Comparison of ENCODE assay signal across 13 cellular contexts in genomic region chr1:167899253-167899681, GRCh38. TPM values are rescaled to one million over a fixed set of nuclear protein-coding genes. Genes with fewer than 3 reads are reported as not detected.
DNase-seq lines count a peak whose midpoint lies in the region; ATAC-seq and TF ChIP-seq lines count a peak whose summit lies in the region.
"Had no signal": no experiment of that assay in that cellular context is flagged by ENCODE, and none has a peak within 500 bp of the region (broad histone marks: within the 10 kb centered on the region; RNA-seq: fewer than 3 reads in every experiment).

No MANE protein-coding gene starts in this region.

- H4K5ac ChIP-seq in H9 (ENCODE audit: insufficient read length, low read depth, low read length): no peak overlapping the region

- peaks cover 0 to under 1% of the 10 kb centered on the region in 2 experiments; a peak in 2 of 4 replicates for H3K4me1 Mint-ChIP-seq in H9

- H3K4me3 Mint-ChIP-seq in H9: no peak overlapping the region
- H3K4me3 Mint-ChIP-seq: IgD-negative memory B cell had no signal

- H3K79me2 ChIP-seq in H9 (ENCODE audit: insufficient read depth, low read length): no peaks in the 10 kb centered on the region
- H3K79me2 ChIP-seq in hepatocyte: no peaks in the 10 kb centered on the region

- H3K27me3 Mint-ChIP-seq in H9 (ENCODE audit: low read depth): no peaks in the 10 kb centered on the region
- H3K27me3 Mint-ChIP-seq: IgD-negative memory B cell had no signal

- H3K23me2 ChIP-seq in H9 (ENCODE audit: insufficient read length, low read depth, low read length, poor library complexity, severe bottlenecking): no peaks in the 10 kb centered on the region

- H2BK20ac ChIP-seq in H9 (ENCODE audit: low read depth, low read length, poor library complexity, severe bottlenecking): no peak overlapping the region

- no peak overlapping the region for H2BK5ac ChIP-seq in H9 (ENCODE audit: insufficient read length, low read length)

- H2BK120ac ChIP-seq in H9 (ENCODE audit: low read depth, low read length, poor library complexity, severe bottlenecking): no peak overlapping the region

- no peaks in the 10 kb centered on the region for H3K9me3 Mint-ChIP-seq in H9
- H3K9me3 Mint-ChIP-seq: IgD-negative memory B cell had no signal

- H3K56ac ChIP-seq in H9 (ENCODE audit: insufficient read length, low read depth, low read length): peak overlapping the region; percentile 46

- no peak overlapping the region for H2BK12ac ChIP-seq in H9 (ENCODE audit: insufficient read length, low read depth, low read length)

- no peak overlapping the region for H2AFZ ChIP-seq in H9 (ENCODE audit: low read length)
- H2AFZ ChIP-seq in hepatocyte: no peak overlapping the region

- ATAC-seq in GM18867 (IDR thresholded peaks at IDR 0.05; ENCODE audit: unreplicated experiment) (peak; percentile 78), psoas muscle (peak; percentile 74 to 96 (median 88)), HG03039 (IDR thresholded peaks at IDR 0.05; ENCODE audit: unreplicated experiment) (no peak)

- intact Hi-C loops in psoas muscle (cut with DNase I): no loop called here

- no peak overlapping the region for H3K23ac ChIP-seq in H9 (ENCODE audit: insufficient read length, low read depth, low read length)

- no peak overlapping the region for H4K8ac ChIP-seq in H9 (replicated peaks; ENCODE audit: insufficient read length, low read depth, low read length)

- no peaks in the 10 kb centered on the region for H3K27me3 ChIP-seq in H9 (ENCODE audit: insufficient read depth, low read length)
- no peaks in the 10 kb centered on the region for H3K27me3 ChIP-seq in psoas muscle (ENCODE audit: insufficient read depth in 3 of 3, low read length in 2 of 3)
- no peaks in the 10 kb centered on the region for H3K27me3 ChIP-seq in hepatocyte
- H3K27me3 ChIP-seq: dorsolateral prefrontal cortex had no signal

- H3K9me3 ChIP-seq in H9 (ENCODE audit: control insufficient read depth, low read depth, low read length) (no peaks in the 10 kb centered on the region), psoas muscle (no peaks in the 10 kb centered on the region), hepatocyte (ENCODE audit: low read depth) (no peaks in the 10 kb centered on the region)

- no peak overlapping the region; a peak in 1 of 7 replicates for H3K27ac Mint-ChIP-seq in H9
- H3K27ac Mint-ChIP-seq: IgD-negative memory B cell had no signal

- DNase-seq in H9 (no peak), NCI-H446 treated with DMSO at 0.1 percent for 48 hours (lab: John Stamatoyannopoulos, UW) (peak; percentile 71), psoas muscle (peak; percentile 69 to 86), hepatocyte (ENCODE audit: low spot score) (no peak)
- DNase-seq in stimulated activated CD4-positive, alpha-beta T cell treated with anti-CD3 and anti-CD28 coated beads, Interleukin-4, amount 100 ng/mL, for 24 hours: no peak
- no peak for DNase-seq in activated CD4-positive, alpha-beta T cell treated with anti-CD3 and anti-CD28 coated beads for 48 hours
- DNase-seq: RPMI8226; stimulated activated CD4-positive, alpha-beta T cell treated with anti-CD3 and anti-CD28 coated beads, Interleukin-2, amount 100 ng/mL, for 48 hours had no signal

- H3K4me3 ChIP-seq in psoas muscle (no peak overlapping the region), hepatocyte (no peak overlapping the region)
- H3K4me3 ChIP-seq: dorsolateral prefrontal cortex had no signal

- H3T11ph ChIP-seq in H9 (ENCODE audit: low read length): no peak overlapping the region

- H3K9ac ChIP-seq in H9 (ENCODE audit: extremely low read depth, insufficient read length, low read length): no peak overlapping the region

- no peak for TF ChIP-seq CTCF in H9 (conservative IDR thresholded peaks at IDR 0.05)
- TF ChIP-seq CTCF in psoas muscle (IDR thresholded peaks at IDR 0.05): no peak
- no peak for TF ChIP-seq CTCF in hepatocyte (IDR thresholded peaks at IDR 0.05; ENCODE audit: poor library complexity)

- no CpG with 5 or more reads among the region's 4 CpGs for WGBS in H9 (ENCODE audit: extremely low coverage, insufficient read length, low lambda C conversion rate)
- WGBS in psoas muscle, 3 donors: 20 to 42% (median 29%) methylated on average over 4 of the region's 4 CpGs
- 95% methylated on average over 4 of the region's 4 CpGs for WGBS in hepatocyte (ENCODE audit: low lambda C conversion rate, missing lambda C conversion rate)

- H3K79me1 ChIP-seq in H9 (ENCODE audit: insufficient read depth, low read depth, low read length, poor library complexity, severe bottlenecking): no peaks in the 10 kb centered on the region

- H3K36me3 ChIP-seq in psoas muscle (ENCODE audit: insufficient read depth in 1 of 2, low read depth in 1 of 2) (no peaks in the 10 kb centered on the region), hepatocyte (replicated peaks; ENCODE audit: insufficient read depth, low read depth) (no peaks in the 10 kb centered on the region)

- no peaks in the 10 kb centered on the region for H3K36me3 Mint-ChIP-seq in H9 (ENCODE audit: insufficient read depth in 1 of 3, low read depth in 3 of 3)
- H3K36me3 Mint-ChIP-seq: IgD-negative memory B cell had no signal

- no peak overlapping the region for H4K91ac ChIP-seq in H9 (ENCODE audit: insufficient read length, low read depth, low read length)

- H3K9me2 ChIP-seq in hepatocyte (replicated peaks; ENCODE audit: insufficient read depth): no peaks in the 10 kb centered on the region

- H3K14ac ChIP-seq in H9 (ENCODE audit: insufficient read depth, low read length): no peak overlapping the region; the same call in 1 of the 2 replicates

- H3K4me1 ChIP-seq in H9 (ENCODE audit: insufficient read depth, low read length) (no peaks in the 10 kb centered on the region; the same call in 1 of the 2 replicates), psoas muscle (peaks cover 5% of the 10 kb centered on the region), hepatocyte (ENCODE audit: insufficient read depth) (no peaks in the 10 kb centered on the region)

- H2BK15ac ChIP-seq in H9 (ENCODE audit: low read depth, low read length): no peak overlapping the region

- H3K4me2 ChIP-seq in H9 (ENCODE audit: insufficient read depth, insufficient read length, low read length) (no peak overlapping the region), hepatocyte (no peak overlapping the region)

- H2AK5ac ChIP-seq in H9 (ENCODE audit: insufficient read length, low read length): no peak overlapping the region

- H3K4ac ChIP-seq in H9 (ENCODE audit: low read depth, low read length): no peak overlapping the region

- H3K27ac ChIP-seq in H9 (ENCODE audit: insufficient read length, low read depth, low read length) (no peak overlapping the region), psoas muscle (no peak overlapping the region), hepatocyte (no peak overlapping the region)
- H3K27ac ChIP-seq: dorsolateral prefrontal cortex had no signal

- H4K20me1 ChIP-seq in H9 (ENCODE audit: control insufficient read depth, insufficient read depth, insufficient read length) (no peaks in the 10 kb centered on the region), hepatocyte (ENCODE audit: insufficient read depth, poor library complexity, severe bottlenecking) (no peaks in the 10 kb centered on the region)

- H3K18ac ChIP-seq in H9 (ENCODE audit: insufficient read length, low read depth, low read length): no peak overlapping the region

RNA-seq across cellular contexts. Expression of gene ADCY10, which starts 14.7 kb away (rescaled TPM):
- 0.20 TPM in 1 of 2 replicates, not detected in the other for total RNA-seq in H9 (2021)
- total RNA-seq in psoas muscle: under 1 TPM; 0.17 to 0.54 (median 0.20) TPM
- under 1 TPM; 0.01 to 0.10 (median 0.09) TPM for polyA plus RNA-seq in psoas muscle
- 0.93 and 1.4 TPM in 2 replicates for total RNA-seq in hepatocyte
- 1.0 and 1.5 TPM in 2 replicates for polyA plus RNA-seq in hepatocyte
- total RNA-seq: lung microvascular endothelial cell had no signal

RNA-seq across cellular contexts. Expression of gene DCAF6, which starts 37.2 kb away (rescaled TPM):
- total RNA-seq in H9 (2021) (15.8 and 16.0 TPM in 2 replicates), psoas muscle (100 to 1,000 TPM; 259 to 396 (median 327) TPM), hepatocyte (69.4 and 72.8 TPM in 2 replicates)
- polyA plus RNA-seq in psoas muscle (100 to 1,000 TPM in 2 of 3 donors, 10 to 100 TPM in 1; 71.0 to 369 (median 240) TPM), hepatocyte (50.3 and 62.7 TPM in 2 replicates)

RNA-seq across cellular contexts. Expression of gene MPC2, which starts 37.6 kb away (rescaled TPM):
- 32.9 and 33.8 TPM in 2 replicates for total RNA-seq in H9 (2021)
- 100 to 1,000 TPM; 112 to 207 (median 181) TPM for total RNA-seq in psoas muscle
- polyA plus RNA-seq in psoas muscle: 100 to 1,000 TPM in 2 of 3 donors, 10 to 100 TPM in 1; 94.0 to 153 (median 122) TPM
- total RNA-seq in hepatocyte: 137 and 170 TPM in 2 replicates
- 188 and 215 TPM in 2 replicates for polyA plus RNA-seq in hepatocyte

Comparison
In these comparisons a context has a peak if more than half of its experiments do, and no peak if none do; other contexts are left out.
1. DNase-seq: peak in NCI-H446 treated with DMSO at 0.1 percent for 48 hours (single experiment) and psoas muscle (2 of 2); none in H9 (single experiment), hepatocyte (single experiment), stimulated activated CD4-positive, alpha-beta T cell treated with anti-CD3 and anti-CD28 coated beads, Interleukin-4, amount 100 ng/mL, for 24 hours (single experiment) and activated CD4-positive, alpha-beta T cell treated with anti-CD3 and anti-CD28 coated beads for 48 hours (single experiment).